Comparison of ENCODE assay signal across 7 cellular contexts in the genomic region with DNA sequence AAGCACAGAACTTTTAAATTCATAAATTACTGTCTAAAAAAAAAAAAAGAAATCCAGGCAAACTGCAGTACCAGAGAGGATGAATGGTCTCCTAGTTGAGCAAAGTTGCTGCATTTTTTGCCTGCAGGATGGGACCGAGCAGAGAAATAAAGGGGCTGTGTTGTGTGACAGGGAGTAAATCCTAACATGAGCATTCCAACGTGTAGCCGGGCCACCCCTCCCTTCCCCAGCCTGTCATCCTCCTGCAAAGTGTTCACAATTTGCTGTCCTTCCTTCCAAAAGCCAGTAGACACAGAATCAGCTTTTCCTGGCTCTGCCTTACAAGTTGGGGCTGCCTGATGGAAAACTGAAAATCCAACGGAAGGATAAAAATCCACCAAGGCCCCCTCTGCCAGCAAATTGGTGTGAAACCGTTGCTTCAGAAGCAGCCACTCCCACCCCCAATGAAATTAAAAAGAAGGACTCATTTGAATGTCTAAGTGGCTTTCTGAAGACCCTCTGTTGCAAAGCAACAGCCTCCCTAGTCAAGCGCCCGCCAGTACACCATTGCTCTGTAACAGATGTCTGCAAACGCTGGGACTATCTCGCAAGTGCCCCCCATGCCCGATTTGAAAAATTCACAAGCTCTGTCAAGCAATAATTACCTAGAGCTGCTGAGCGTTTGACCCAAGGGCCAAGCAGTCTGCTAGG. TPM values are rescaled to one million over a fixed set of nuclear protein-coding genes. Genes with fewer than 3 reads are reported as not detected.
DNase-seq lines count a peak whose midpoint lies in the region; ATAC-seq and TF ChIP-seq lines count a peak whose summit lies in the region.

No MANE protein-coding gene starts in this region.

- intact Hi-C loops in thyroid gland (cut with DNase I), result no loop called here

- H3K36me3 ChIP-seq in HUES64 (ENCODE audit: insufficient read depth, low read length) (no peaks in the 10 kb centered on the region), stomach smooth muscle (ENCODE audit: control insufficient read depth in 2 of 2, insufficient read depth in 2 of 2, low read length in 2 of 2) (no peaks in the 10 kb centered on the region), thyroid gland (no peaks in the 10 kb centered on the region)

- peaks cover 38% of the 10 kb centered on the region for H3K27me3 ChIP-seq in HUES64 (ENCODE audit: insufficient read depth, low read length)
- H3K27me3 ChIP-seq in layer of hippocampus (ENCODE audit: control insufficient read depth, insufficient read depth, low read length), result no peaks in the 10 kb centered on the region
- H3K27me3 ChIP-seq in stomach smooth muscle (ENCODE audit: control insufficient read depth in 1 of 2, insufficient read depth in 2 of 2, low read length in 2 of 2), result peaks cover 19 to 20% of the 10 kb centered on the region in 2 donors
- no peaks in the 10 kb centered on the region for H3K27me3 ChIP-seq in thyroid gland

- WGBS in HUES64, result 5% methylated on average over 11 of the region's 11 CpGs
- 37 to 44% methylated on average over 11 of the region's 11 CpGs for WGBS in thyroid gland, 2 donors

- TF ChIP-seq POLR2A in thyroid gland (IDR thresholded peaks at IDR 0.05), result no peak

- H3K4me1 ChIP-seq in HUES64 (ENCODE audit: insufficient read depth, low read length), result peaks cover 13% of the 10 kb centered on the region; the same call in 1 of the 2 replicates
- H3K4me1 ChIP-seq in stomach smooth muscle (ENCODE audit: control insufficient read depth, insufficient read depth, low read length), result peaks cover 13% of the 10 kb centered on the region
- peaks cover 13 to 22% of the 10 kb centered on the region in 2 donors for H3K4me1 ChIP-seq in thyroid gland

- no peaks in the 10 kb centered on the region for H3K9me3 ChIP-seq in HUES64 (ENCODE audit: insufficient read depth, low read depth, low read length)
- H3K9me3 ChIP-seq in stomach smooth muscle (ENCODE audit: control insufficient read depth in 2 of 2, low read length in 2 of 2), result no peaks in the 10 kb centered on the region
- no peaks in the 10 kb centered on the region for H3K9me3 ChIP-seq in thyroid gland

- peak overlapping the region; percentile 58 for H3K4me3 ChIP-seq in HUES64 (ENCODE audit: low read length)
- peak overlapping the region; percentile 26 for H3K4me3 ChIP-seq in astrocyte of the spinal cord (ENCODE audit: low read depth, low read length)
- H3K4me3 ChIP-seq in stomach smooth muscle (ENCODE audit: low read length in 2 of 2), result peak overlapping the region; percentile 75 to 76
- peak overlapping the region in 1 of 3 donors; percentile 29 for H3K4me3 ChIP-seq in thyroid gland (replicated peaks in 1 of 3)

- DNase-seq in astrocyte of the spinal cord (ENCODE audit: low read depth, low spot score), result no peak
- DNase-seq in thyroid gland, result no peak

- in situ Hi-C loops in astrocyte of the spinal cord (cut with HindIII; ENCODE audit: low sequenced_read_pairs), result no loop called here

- H3K9ac ChIP-seq in HUES64 (ENCODE audit: low read depth, low read length) (no peak overlapping the region), stomach smooth muscle (ENCODE audit: low read length in 2 of 2) (no peak overlapping the region)

- TF ChIP-seq CTCF in astrocyte of the spinal cord (IDR thresholded peaks at IDR 0.05; ENCODE audit: low read depth, low read length) (no peak), thyroid gland (IDR thresholded peaks at IDR 0.05) (no peak)

- ATAC-seq in GM21529 (IDR thresholded peaks at IDR 0.05; ENCODE audit: unreplicated experiment), result no peak
- no peak for ATAC-seq in HG02610 (IDR thresholded peaks at IDR 0.05; ENCODE audit: unreplicated experiment)

- no peak overlapping the region for H3K27ac ChIP-seq in HUES64 (ENCODE audit: low read depth, low read length)
- peak overlapping the region; percentile 92 for H3K27ac ChIP-seq in layer of hippocampus (ENCODE audit: low read depth, low read length)
- H3K27ac ChIP-seq in stomach smooth muscle (ENCODE audit: low read length), result no peak overlapping the region
- H3K27ac ChIP-seq in thyroid gland, result peak overlapping the region in 1 of 3 donors; percentile 65

RNA-seq across cellular contexts. Expression of a gene that starts 0.7 kb away (rescaled TPM):
- polyA plus RNA-seq in HUES64 (2013, experiment 1 of 2), result 4.5 TPM
- polyA plus RNA-seq in HUES64 (2013, experiment 2 of 2), result 7.8 TPM
- 100 to 1,000 TPM; 109 to 224 (median 161) TPM for total RNA-seq in thyroid gland
